1 cellular context compared by ENCODE assay signal in the genomic region with DNA sequence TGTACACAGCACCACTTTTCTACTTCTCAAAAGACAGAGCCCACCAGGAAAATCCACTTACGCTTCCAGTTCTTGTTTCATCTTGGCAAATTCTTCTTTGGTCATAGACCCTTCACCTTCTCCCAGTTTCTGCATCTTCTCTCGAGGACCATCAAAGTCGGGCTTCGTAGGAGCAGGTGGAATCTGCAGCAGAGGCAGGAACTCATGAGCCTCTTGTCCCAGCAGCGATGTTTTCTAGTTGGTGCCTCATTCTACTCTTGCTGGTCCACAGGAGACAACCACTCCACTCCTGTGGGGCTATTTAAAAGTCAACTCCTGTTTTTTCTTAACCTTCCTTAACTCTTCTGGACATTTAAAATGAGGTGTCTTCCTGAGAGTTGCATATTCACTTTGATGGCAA.
TF ChIP-seq lines count a peak whose summit lies in the region.

No MANE protein-coding gene starts in this region.

TF ChIP-seq in HepG2, 621 proteins besides CTCF, POLR2A, EP300 and RAD21 (continued from another document):
- TF ChIP-seq, protein P1, sequence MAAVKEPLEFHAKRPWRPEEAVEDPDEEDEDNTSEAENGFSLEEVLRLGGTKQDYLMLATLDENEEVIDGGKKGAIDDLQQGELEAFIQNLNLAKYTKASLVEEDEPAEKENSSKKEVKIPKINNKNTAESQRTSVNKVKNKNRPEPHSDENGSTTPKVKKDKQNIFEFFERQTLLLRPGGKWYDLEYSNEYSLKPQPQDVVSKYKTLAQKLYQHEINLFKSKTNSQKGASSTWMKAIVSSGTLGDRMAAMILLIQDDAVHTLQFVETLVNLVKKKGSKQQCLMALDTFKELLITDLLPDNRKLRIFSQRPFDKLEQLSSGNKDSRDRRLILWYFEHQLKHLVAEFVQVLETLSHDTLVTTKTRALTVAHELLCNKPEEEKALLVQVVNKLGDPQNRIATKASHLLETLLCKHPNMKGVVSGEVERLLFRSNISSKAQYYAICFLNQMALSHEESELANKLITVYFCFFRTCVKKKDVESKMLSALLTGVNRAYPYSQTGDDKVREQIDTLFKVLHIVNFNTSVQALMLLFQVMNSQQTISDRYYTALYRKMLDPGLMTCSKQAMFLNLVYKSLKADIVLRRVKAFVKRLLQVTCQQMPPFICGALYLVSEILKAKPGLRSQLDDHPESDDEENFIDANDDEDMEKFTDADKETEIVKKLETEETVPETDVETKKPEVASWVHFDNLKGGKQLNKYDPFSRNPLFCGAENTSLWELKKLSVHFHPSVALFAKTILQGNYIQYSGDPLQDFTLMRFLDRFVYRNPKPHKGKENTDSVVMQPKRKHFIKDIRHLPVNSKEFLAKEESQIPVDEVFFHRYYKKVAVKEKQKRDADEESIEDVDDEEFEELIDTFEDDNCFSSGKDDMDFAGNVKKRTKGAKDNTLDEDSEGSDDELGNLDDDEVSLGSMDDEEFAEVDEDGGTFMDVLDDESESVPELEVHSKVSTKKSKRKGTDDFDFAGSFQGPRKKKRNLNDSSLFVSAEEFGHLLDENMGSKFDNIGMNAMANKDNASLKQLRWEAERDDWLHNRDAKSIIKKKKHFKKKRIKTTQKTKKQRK (IDR thresholded peaks at IDR 0.05; ENCODE audit: low read length): no peak
